Comparison of ENCODE assay signal across 10 cellular contexts in genomic region chr1:22636369-22636768, GRCh38. TPM values are rescaled to one million over a fixed set of nuclear protein-coding genes. Genes with fewer than 3 reads are reported as not detected.
DNase-seq lines count a peak whose midpoint lies in the region; ATAC-seq and TF ChIP-seq lines count a peak whose summit lies in the region.
"Had no signal": no experiment of that assay in that cellular context is flagged by ENCODE, and none has a peak within 500 bp of the region (broad histone marks: within the 10 kb centered on the region; RNA-seq: fewer than 3 reads in every experiment).

A gene with protein sequence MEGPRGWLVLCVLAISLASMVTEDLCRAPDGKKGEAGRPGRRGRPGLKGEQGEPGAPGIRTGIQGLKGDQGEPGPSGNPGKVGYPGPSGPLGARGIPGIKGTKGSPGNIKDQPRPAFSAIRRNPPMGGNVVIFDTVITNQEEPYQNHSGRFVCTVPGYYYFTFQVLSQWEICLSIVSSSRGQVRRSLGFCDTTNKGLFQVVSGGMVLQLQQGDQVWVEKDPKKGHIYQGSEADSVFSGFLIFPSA (plus strand): TSS chr1:22636628. CDS start chr1:22637617, 989 bp downstream.

- H3K4me3 ChIP-seq in adrenal gland (peak within 1 kb of the TSS in 1 of 4 donors; percentile 43), right atrium auricular region (peak within 1 kb of the TSS; percentile 9 to 32), vagina (peak within 1 kb of the TSS in 1 of 2 donors; percentile 24), A673 (ENCODE audit: low read depth, low read length, poor library complexity, severe bottlenecking) (no peak within 1 kb of the TSS)

- no TSS peak for BruUV-seq in A673 (replicated peaks; lab: Mats Ljungman, UMichigan)

- TF ChIP-seq POLR2A in adrenal gland (IDR thresholded peaks at IDR 0.05) (peak in 1 of 2 donors; percentile 11), vagina (IDR thresholded peaks at IDR 0.05) (no peak)

- no peak for ATAC-seq in GM18498 (IDR thresholded peaks at IDR 0.05; ENCODE audit: unreplicated experiment)

- intact Hi-C loops in adrenal gland (cut with DNase I) = no loop called here
- intact Hi-C loops in vagina (cut with DNase I) = loop anchor here (10.0 kb wide), 1 partner anchor 502 kb away; no protein-coding TSS in a partner anchor
- intact Hi-C loops in A673 (cut with micrococcal nuclease; ENCODE audit: unreplicated experiment) = no loop called here

- DNase-seq in adrenal gland = peak; percentile 49 to 85 (median 68)
- peak; percentile 62 for DNase-seq in right atrium auricular region (ENCODE audit: low spot score)
- DNase-seq in pons (ENCODE audit: low spot score) = peak; percentile 81
- no peak for DNase-seq in vagina (ENCODE audit: extremely low spot score in 2 of 2)
- no peak for DNase-seq in NCI-H2171 treated with DMSO at 0.1 percent for 48 hours (lab: John Stamatoyannopoulos, UW)
- no peak for DNase-seq in A673 (ENCODE audit: low spot score)
- DNase-seq: endodermal cell had no signal

- no peak for TF ChIP-seq CTCF in adrenal gland (IDR thresholded peaks at IDR 0.05)
- TF ChIP-seq CTCF in right atrium auricular region (IDR thresholded peaks at IDR 0.05) = no peak
- no peak for TF ChIP-seq CTCF in vagina (IDR thresholded peaks at IDR 0.05)
- no peak for TF ChIP-seq CTCF in A673 (conservative IDR thresholded peaks at IDR 0.05; ENCODE audit: low read depth, low read length)

- H3K27ac ChIP-seq in adrenal gland (peak within 1 kb of the TSS in 1 of 5 donors; percentile 63), right atrium auricular region (no peak within 1 kb of the TSS), vagina (no peak within 1 kb of the TSS), A673 (ENCODE audit: low read depth, low read length, poor library complexity, severe bottlenecking) (no peak within 1 kb of the TSS)
- H3K27ac ChIP-seq: neutrophil had no signal

- no peaks in the 10 kb centered on the region for H3K27me3 ChIP-seq in adrenal gland
- no peaks in the 10 kb centered on the region for H3K27me3 ChIP-seq in right atrium auricular region
- H3K27me3 ChIP-seq in vagina = no peaks in the 10 kb centered on the region
- H3K27me3 ChIP-seq in A673 (replicated peaks; ENCODE audit: insufficient read depth, low read depth, low read length, poor library complexity) = peaks cover 49% of the 10 kb centered on the region

- H3K9me3 ChIP-seq in adrenal gland (replicated peaks in 1 of 3) (no peaks in the 10 kb centered on the region), right atrium auricular region (no peaks in the 10 kb centered on the region), vagina (no peaks in the 10 kb centered on the region), A673 (ENCODE audit: low read depth, low read length, poor library complexity, severe bottlenecking) (no peaks in the 10 kb centered on the region)
- H3K9me3 ChIP-seq: neutrophil had no signal

- CTCF ChIA-PET in A673 (lab: Charles Lee) = no interaction called here

- H3K36me3 ChIP-seq in adrenal gland (replicated peaks in 1 of 2) (no peaks in the 10 kb centered on the region), right atrium auricular region (no peaks in the 10 kb centered on the region), vagina (no peaks in the 10 kb centered on the region), A673 (ENCODE audit: insufficient read depth, low read length, poor library complexity, severe bottlenecking) (no peaks in the 10 kb centered on the region)
- H3K36me3 ChIP-seq: neutrophil had no signal

- POLR2A ChIA-PET in A673 (lab: Charles Lee; ENCODE audit: low non-redundant PET) = no interaction called here

- WGBS in adrenal gland, 4 donors = 44 to 60% (median 55%) methylated on average over 5 of the region's 5 CpGs

- H3K4me1 ChIP-seq in adrenal gland (replicated peaks in 1 of 2) = no peaks in the 10 kb centered on the region
- H3K4me1 ChIP-seq in right atrium auricular region = no peaks in the 10 kb centered on the region
- H3K4me1 ChIP-seq in vagina = no peaks in the 10 kb centered on the region
- H3K4me1 ChIP-seq in A673 (ENCODE audit: insufficient read depth, low read length, poor library complexity, severe bottlenecking) = no peaks in the 10 kb centered on the region

RNA-seq across cellular contexts. Expression of the gene that starts here (rescaled TPM):
- total RNA-seq in adrenal gland (100 to 1,000 TPM; 290 to 953 (median 605) TPM), right atrium auricular region (100 to 1,000 TPM in 1 of 2 donors, 10 to 100 TPM in 1; 37.9 to 107 TPM), vagina (95.8 TPM), A673 (2021) (not detected in 2 replicates)
- polyA plus RNA-seq in adrenal gland = 100 to 1,000 TPM in 2 of 3 donors, 10 to 100 TPM in 1; 78.1 to 185 (median 125) TPM
- total RNA-seq: activated CD8-positive, alpha-beta memory T cell treated with anti-CD3 and anti-CD28 coated beads for 36 hours; endodermal cell had no signal

Comparison
In these comparisons a context has a peak if more than half of its experiments do, and no peak if none do; other contexts are left out.
1. RNA of the gene that starts here (total RNA-seq): 290 to 953 TPM in adrenal gland, 37.9 to 107 TPM in right atrium auricular region and 95.8 TPM in vagina (single experiment); not detected in A673; every median in the first group is over 10 times any median in the second.
2. DNase-seq: peak in adrenal gland (7 of 7), right atrium auricular region (single experiment) and pons (single experiment); none in vagina (0 of 2), NCI-H2171 treated with DMSO at 0.1 percent for 48 hours (single experiment) and A673 (single experiment).